In genomic region chr15:64856429-64857145, GRCh38 we compare ENCODE assay signal across 8 cellular contexts. TPM values are rescaled to one million over a fixed set of nuclear protein-coding genes. Genes with fewer than 3 reads are reported as not detected.
A peak's percentile ranks its signal among the peaks of the same experiment; 100 is the strongest.
DNase-seq lines count a peak whose midpoint lies in the region; ATAC-seq and TF ChIP-seq lines count a peak whose summit lies in the region.

No MANE protein-coding gene starts in this region.

- no peaks in the 10 kb centered on the region for H3K27me3 ChIP-seq in heart left ventricle
- H3K27me3 ChIP-seq in psoas muscle (ENCODE audit: insufficient read depth in 3 of 3, low read length in 2 of 3) = no peaks in the 10 kb centered on the region

- no peak for ATAC-seq in activated CD8-positive, alpha-beta T cell treated with anti-CD3 and anti-CD28 coated beads for 36 hours
- ATAC-seq in heart left ventricle (peak; percentile 25 to 73 (median 70)), psoas muscle (peak in 3 of 4 donors; percentile 23 to 44 (median 35)), GM21619 (IDR thresholded peaks at IDR 0.05; ENCODE audit: unreplicated experiment) (no peak), GM18511 (IDR thresholded peaks at IDR 0.05; ENCODE audit: unreplicated experiment) (no peak), GM19035 (IDR thresholded peaks at IDR 0.05; ENCODE audit: unreplicated experiment) (no peak)

- peak overlapping the region; percentile 69 for H3K27ac Mint-ChIP-seq in activated CD8-positive, alpha-beta T cell treated with anti-CD3 and anti-CD28 coated beads for 36 hours

- 16 to 43% (median 36%) methylated on average over 4 to 5 of the region's 5 CpGs for WGBS in heart left ventricle, 4 donors
- 39 to 50% (median 45%) methylated on average over 5 of the region's 5 CpGs for WGBS in psoas muscle, 3 donors

- POLR2A ChIA-PET in activated CD8-positive, alpha-beta T cell treated with anti-CD3 and anti-CD28 coated beads for 36 hours (lab: Charles Lee) = interaction anchor here (0.9 to 1.3 kb wide), 2 partner anchors 8 to 37 kb away, joined by 3 to 4 read pairs; no protein-coding TSS in a partner anchor

- intact Hi-C loops in activated CD8-positive, alpha-beta T cell treated with anti-CD3 and anti-CD28 coated beads for 36 hours (cut with micrococcal nuclease) = no loop called here
- intact Hi-C loops in heart left ventricle (cut with DNase I) (no loop called here), psoas muscle (cut with DNase I) (no loop called here)

- peaks cover 30% of the 10 kb centered on the region for H3K4me1 Mint-ChIP-seq in activated CD8-positive, alpha-beta T cell treated with anti-CD3 and anti-CD28 coated beads for 36 hours (ENCODE audit: low read depth)

- no peaks in the 10 kb centered on the region for H3K27me3 Mint-ChIP-seq in activated CD8-positive, alpha-beta T cell treated with anti-CD3 and anti-CD28 coated beads for 36 hours

- H3K4me3 ChIP-seq in heart left ventricle (peak overlapping the region in 1 of 12 donors; percentile 4), psoas muscle (no peak overlapping the region)

- DNase-seq in ELF-1 (ENCODE audit: low read depth, low spot score) (peak; percentile 72), heart left ventricle (peak in 4 of 5 donors; percentile 38 to 74 (median 70)), psoas muscle (peak in 1 of 2 donors; percentile 64), UCSD-AML1 (lab: John Stamatoyannopoulos, UW; ENCODE audit: unreplicated experiment) (no peak)
- no peak for DNase-seq in activated CD8-positive, alpha-beta T cell treated with anti-CD3 and anti-CD28 coated beads for 36 hours

- H3K27ac ChIP-seq in heart left ventricle = peak overlapping the region; percentile 8 to 83 (median 71)
- H3K27ac ChIP-seq in psoas muscle = peak overlapping the region; percentile 58

- H3K4me1 ChIP-seq in heart left ventricle (peaks cover 18 to 95% (median 62%) of the 10 kb centered on the region in 12 donors), psoas muscle (peaks cover 16% of the 10 kb centered on the region)

- no peak for TF ChIP-seq CTCF in activated CD8-positive, alpha-beta T cell treated with anti-CD3 and anti-CD28 coated beads for 36 hours (IDR thresholded peaks at IDR 0.05)
- TF ChIP-seq CTCF in heart left ventricle (IDR thresholded peaks at IDR 0.05) (peak in 2 of 12 donors; percentile 10 to 12), psoas muscle (IDR thresholded peaks at IDR 0.05) (no peak)

- H3K36me3 ChIP-seq in heart left ventricle = peaks cover 0 to 100% (median 40%) of the 10 kb centered on the region in 9 donors
- H3K36me3 ChIP-seq in psoas muscle (ENCODE audit: insufficient read depth in 1 of 2, low read depth in 1 of 2) = peaks cover 0 to 31% of the 10 kb centered on the region in 2 donors

- H3K9me3 ChIP-seq in heart left ventricle = no peaks in the 10 kb centered on the region
- H3K9me3 ChIP-seq in psoas muscle = no peaks in the 10 kb centered on the region

- CTCF ChIA-PET in activated CD8-positive, alpha-beta T cell treated with anti-CD3 and anti-CD28 coated beads for 36 hours (lab: Charles Lee) = interaction anchor here (1.1 to 1.2 kb wide), 2 partner anchors 20 to 25 kb away, joined by 3 read pairs; no protein-coding TSS in a partner anchor

- H3K36me3 Mint-ChIP-seq in activated CD8-positive, alpha-beta T cell treated with anti-CD3 and anti-CD28 coated beads for 36 hours (ENCODE audit: low read depth) = peaks cover 15% of the 10 kb centered on the region

- H3K9me3 Mint-ChIP-seq in activated CD8-positive, alpha-beta T cell treated with anti-CD3 and anti-CD28 coated beads for 36 hours = no peaks in the 10 kb centered on the region

- no peak overlapping the region for H3K4me3 Mint-ChIP-seq in activated CD8-positive, alpha-beta T cell treated with anti-CD3 and anti-CD28 coated beads for 36 hours

- no peak for TF ChIP-seq POLR2A in heart left ventricle (IDR thresholded peaks at IDR 0.05)

RNA-seq across cellular contexts. Expression of gene PLEKHO2, which starts 14.9 kb away (rescaled TPM):
- 10 to 100 TPM; 10.1 to 10.4 TPM for total RNA-seq in activated CD8-positive, alpha-beta T cell treated with anti-CD3 and anti-CD28 coated beads for 36 hours
- total RNA-seq in heart left ventricle = 10 to 100 TPM in 3 of 9 donors, 1 to 10 TPM in 6; 7.0 to 50.8 (median 9.2) TPM
- 10 to 100 TPM in 1 of 2 donors, 1 to 10 TPM in 1; 5.3 to 13.4 TPM for polyA plus RNA-seq in heart left ventricle
- total RNA-seq in psoas muscle = 1 to 10 TPM; 5.2 to 6.7 (median 6.2) TPM
- polyA plus RNA-seq in psoas muscle = 1 to 10 TPM; 1.9 to 4.4 (median 2.9) TPM

RNA-seq across cellular contexts. Expression of gene PIF1, which starts 31.1 kb away (rescaled TPM):
- total RNA-seq in activated CD8-positive, alpha-beta T cell treated with anti-CD3 and anti-CD28 coated beads for 36 hours = 10 to 100 TPM; 50.0 TPM
- total RNA-seq in heart left ventricle (1 to 10 TPM in 2 of 9 donors, under 1 TPM in 5, not detected in 2; 0.23 to 4.6 (median 0.52) TPM), psoas muscle (under 1 TPM; 0.24 to 0.52 (median 0.36) TPM)
- polyA plus RNA-seq in heart left ventricle (under 1 TPM; 0.40 to 0.88 TPM), psoas muscle (under 1 TPM; 0.34 to 0.47 (median 0.36) TPM)

RNA-seq across cellular contexts. Expression of gene ANKDD1A, which starts 55.1 kb away (rescaled TPM):
- total RNA-seq in activated CD8-positive, alpha-beta T cell treated with anti-CD3 and anti-CD28 coated beads for 36 hours = 1 to 10 TPM; 3.4 to 4.3 TPM
- total RNA-seq in heart left ventricle (1 to 10 TPM in 5 of 9 donors, under 1 TPM in 4; 0.42 to 3.4 (median 1.1) TPM), psoas muscle (1 to 10 TPM in 1 of 4 donors, under 1 TPM in 3; 0.46 to 1.2 (median 0.92) TPM)
- polyA plus RNA-seq in heart left ventricle (1 to 10 TPM in 1 of 2 donors, under 1 TPM in 1; 0.88 to 1.2 TPM), psoas muscle (under 1 TPM; 0.18 to 0.30 (median 0.20) TPM)

Comparison
In these comparisons a context has a peak if more than half of its experiments do, and no peak if none do; other contexts are left out.
1. DNase-seq: peak in ELF-1 (single experiment) and heart left ventricle (4 of 5); none in activated CD8-positive, alpha-beta T cell treated with anti-CD3 and anti-CD28 coated beads for 36 hours (single experiment) and UCSD-AML1 (single experiment).
2. ATAC-seq: peak in heart left ventricle (4 of 4) and psoas muscle (3 of 4); none in activated CD8-positive, alpha-beta T cell treated with anti-CD3 and anti-CD28 coated beads for 36 hours (single experiment), GM21619 (single experiment), GM18511 (single experiment) and GM19035 (single experiment).
3. RNA of gene PIF1, which starts 31.1 kb away (total RNA-seq): 50.0 TPM in activated CD8-positive, alpha-beta T cell treated with anti-CD3 and anti-CD28 coated beads for 36 hours; 0.24 to 0.52 TPM in psoas muscle and 0.23 to 4.6 TPM in heart left ventricle; every median in the first group is over 4 times any median in the second.